In genomic region chr18:13433685-13434084, GRCh38 we compare ENCODE assay signal across 15 cellular contexts.
"Had no signal": no experiment of that assay in that cellular context is flagged by ENCODE, and none has a peak within 500 bp of the region (broad histone marks: within the 10 kb centered on the region; RNA-seq: fewer than 3 reads in every experiment).

No MANE protein-coding gene starts in this region.

- H3K36me3 ChIP-seq: breast epithelium, neural progenitor cell, ovary, stomach, thyroid gland had no signal

- H3K79me2 ChIP-seq: hepatocyte had no signal

- H3K4me3 ChIP-seq: breast epithelium, hepatocyte, neural progenitor cell, ovary, stomach, thyroid gland had no signal

- H2AFZ ChIP-seq: hepatocyte, neural progenitor cell had no signal

- FAIRE-seq: TTC549 had no signal

- H3K27ac ChIP-seq: breast epithelium, hepatocyte, neural progenitor cell, ovary, stomach, thyroid gland had no signal

- H3K9ac ChIP-seq: neural progenitor cell had no signal

- H3K27me3 ChIP-seq: breast epithelium, hepatocyte, neural progenitor cell, ovary, stomach, thyroid gland had no signal

- H3K4me1 ChIP-seq: neural progenitor cell had no signal

- H3K9me3 ChIP-seq: breast epithelium, ovary, stomach, thyroid gland had no signal

- H3K4me2 ChIP-seq: hepatocyte, neural progenitor cell had no signal

- DNase-seq: activated B cell treated with CpG ODN at 0.5 μM for 24 hours; activated CD4-positive, alpha-beta T cell treated with anti-CD3 and anti-CD28 coated beads, Interleukin-2, amount 50 U/mL, for 1 hour; activated gamma-delta T cell; activated naive CD8-positive, alpha-beta T cell treated with anti-CD3 and anti-CD28 coated beads for 36 hours; anterior cingulate cortex; kidney glomerular epithelial cell; ovary; stimulated activated CD4-positive, alpha-beta T cell treated with anti-CD3 and anti-CD28 coated beads, Interleukin-15, amount 100 ng/mL, for 24 hours; stimulated activated CD4-positive, alpha-beta T cell treated with anti-CD3 and anti-CD28 coated beads, Interleukin-4, amount 100 ng/mL, for 24 hours; stomach; thyroid gland had no signal
